8 cellular contexts compared by ENCODE assay signal in genomic region chr16:66344533-66345145, GRCh38. TPM values are rescaled to one million over a fixed set of nuclear protein-coding genes. Genes with fewer than 3 reads are reported as not detected.
DNase-seq lines count a peak whose midpoint lies in the region; ATAC-seq, FAIRE-seq and TF ChIP-seq lines count a peak whose summit lies in the region.

No MANE protein-coding gene starts in this region.

- no peaks in the 10 kb centered on the region for H3K27me3 ChIP-seq in NT2/D1 (ENCODE audit: insufficient read depth, insufficient read length)

- no peak overlapping the region for H3K9ac ChIP-seq in NT2/D1 (ENCODE audit: insufficient read length, low read depth)

- peak; percentile 93 for TF ChIP-seq CTCF in mesothelial cell of epicardium (IDR thresholded peaks at IDR 0.05; ENCODE audit: unreplicated experiment)

- peaks cover 24% of the 10 kb centered on the region for H3K27me3 Mint-ChIP-seq in mesothelial cell of epicardium (ENCODE audit: low read depth)

- H3K4me3 ChIP-seq in NT2/D1 (ENCODE audit: insufficient read length, low read depth), result no peak overlapping the region

- H3K9me3 ChIP-seq in NT2/D1 (ENCODE audit: insufficient read depth, low read length), result no peaks in the 10 kb centered on the region

- no peaks in the 10 kb centered on the region for H3K36me3 Mint-ChIP-seq in mesothelial cell of epicardium

- H3K4me1 Mint-ChIP-seq in mesothelial cell of epicardium, result no peaks in the 10 kb centered on the region

- FAIRE-seq in G401.6 (lab: Jason Lieb, UNC), result peak; percentile 86

- no peaks in the 10 kb centered on the region for H3K36me3 ChIP-seq in NT2/D1 (ENCODE audit: insufficient read depth, insufficient read length, low read length)

- DNase-seq in AG08395 (ENCODE audit: low spot score) (peak; percentile 64), NT2/D1 (ENCODE audit: low read depth, low spot score) (peak; percentile 28), mesothelial cell of epicardium (ENCODE audit: low spot score in 2 of 2, unreplicated experiment in 2 of 2) (no peak), HK-2 (ENCODE audit: unreplicated experiment) (no peak)
- DNase-seq in central memory CD4-positive, alpha-beta T cell, result peak; percentile 8

- H3K9me3 Mint-ChIP-seq in mesothelial cell of epicardium, result peaks cover 3% of the 10 kb centered on the region

- H3K4me3 Mint-ChIP-seq in mesothelial cell of epicardium, result no peak overlapping the region

- no peak for ATAC-seq in GM18867 (IDR thresholded peaks at IDR 0.05; ENCODE audit: unreplicated experiment)
- ATAC-seq in HG02623 (IDR thresholded peaks at IDR 0.05; ENCODE audit: unreplicated experiment), result no peak

- peaks cover 7% of the 10 kb centered on the region for H3K4me1 ChIP-seq in NT2/D1 (ENCODE audit: insufficient read depth, insufficient read length)

- H3K27ac Mint-ChIP-seq in mesothelial cell of epicardium, result no peak overlapping the region

RNA-seq across cellular contexts. Expression of gene CDH5, which starts 21.9 kb away (rescaled TPM):
- total RNA-seq in mesothelial cell of epicardium, result 0.09 to 0.27 TPM (median 0.16 TPM) in 3 replicates

Comparison
In these comparisons a context has a peak if more than half of its experiments do, and no peak if none do; other contexts are left out.
1. DNase-seq: peak in AG08395 (single experiment), NT2/D1 (single experiment) and central memory CD4-positive, alpha-beta T cell (single experiment); none in mesothelial cell of epicardium (0 of 2) and HK-2 (single experiment).